ENCODE assay signal across 19 cellular contexts in genomic region chr5:175215906-175216305, GRCh38.
"Had no signal": no experiment of that assay in that cellular context is flagged by ENCODE, and none has a peak within 500 bp of the region (broad histone marks: within the 10 kb centered on the region; RNA-seq: fewer than 3 reads in every experiment).

No MANE protein-coding gene starts in this region.

- H3K4me1 ChIP-seq: suprapubic skin, tibial nerve had no signal

- DNase-seq: cortex of kidney; dorsolateral prefrontal cortex; effector CD8-positive, alpha-beta T cell; foreskin melanocyte; heart left ventricle; hippocampal formation; kidney glomerular epithelial cell; mammary epithelial cell; mucosa of descending colon; natural killer cell; ovary; right cardiac atrium; small intestine; stimulated activated CD4-positive, alpha-beta T cell treated with anti-CD3 and anti-CD28 coated beads, Interleukin-12 subunit alpha, Interleukin-12 subunit beta, amount 100 ng/mL, for 4 hours; stimulated activated naive CD4-positive, alpha-beta T cell; upper lobe of right lung had no signal

- H3K27me3 ChIP-seq: ovary, suprapubic skin, tibial nerve, upper lobe of right lung, vagina had no signal

- H3K36me3 ChIP-seq: heart left ventricle, ovary, suprapubic skin, tibial nerve, upper lobe of right lung, vagina had no signal

- H3K9me3 ChIP-seq: heart left ventricle, mucosa of descending colon, ovary, suprapubic skin, tibial nerve, upper lobe of right lung, vagina had no signal

- H3K4me3 ChIP-seq: dorsolateral prefrontal cortex, heart left ventricle, mucosa of descending colon, ovary, suprapubic skin, tibial nerve, upper lobe of right lung, vagina had no signal

- H3K27ac ChIP-seq: dorsolateral prefrontal cortex, heart left ventricle, ovary, suprapubic skin, tibial nerve, vagina had no signal
